Comparison of ENCODE assay signal across 16 cellular contexts in genomic region chr12:47112679-47113078, GRCh38.
"Had no signal": no experiment of that assay in that cellular context is flagged by ENCODE, and none has a peak within 500 bp of the region (broad histone marks: within the 10 kb centered on the region; RNA-seq: fewer than 3 reads in every experiment).

No MANE protein-coding gene starts in this region.

- H3K9me3 Mint-ChIP-seq: neural crest cell had no signal

- H3K27me3 ChIP-seq: hepatocyte, ovary, right atrium auricular region, tibial artery, upper lobe of left lung, uterus had no signal

- H3K4me3 ChIP-seq: hepatocyte, ovary, right atrium auricular region, tibial artery, upper lobe of left lung, uterus had no signal

- FAIRE-seq: small intestine had no signal

- H3K4me3 Mint-ChIP-seq: neural crest cell had no signal

- H3K4me1 ChIP-seq: right atrium auricular region, upper lobe of left lung, uterus had no signal

- H3K27me3 Mint-ChIP-seq: naive thymus-derived CD4-positive, alpha-beta T cell had no signal

- H3K36me3 ChIP-seq: ovary, right atrium auricular region, upper lobe of left lung, uterus had no signal

- DNase-seq: effector memory CD4-positive, alpha-beta T cell; erythroblast; foreskin melanocyte; head of caudate nucleus; kidney glomerular epithelial cell; naive thymus-derived CD4-positive, alpha-beta T cell; ovary; small intestine; stimulated activated CD4-positive, alpha-beta T cell treated with anti-CD3 and anti-CD28 coated beads, Interleukin-12 subunit alpha, Interleukin-12 subunit beta, amount 100 ng/mL, for 4 hours; stimulated activated naive CD4-positive, alpha-beta T cell; tibial artery; upper lobe of left lung; uterus had no signal

- H2AFZ ChIP-seq: hepatocyte had no signal

- H3K4me2 ChIP-seq: hepatocyte had no signal

- H3K79me2 ChIP-seq: hepatocyte had no signal

- H3K9me3 ChIP-seq: ovary, right atrium auricular region, tibial artery, upper lobe of left lung, uterus had no signal

- H3K27ac ChIP-seq: hepatocyte, ovary, right atrium auricular region, tibial artery, upper lobe of left lung, uterus had no signal
